In the genomic region with DNA sequence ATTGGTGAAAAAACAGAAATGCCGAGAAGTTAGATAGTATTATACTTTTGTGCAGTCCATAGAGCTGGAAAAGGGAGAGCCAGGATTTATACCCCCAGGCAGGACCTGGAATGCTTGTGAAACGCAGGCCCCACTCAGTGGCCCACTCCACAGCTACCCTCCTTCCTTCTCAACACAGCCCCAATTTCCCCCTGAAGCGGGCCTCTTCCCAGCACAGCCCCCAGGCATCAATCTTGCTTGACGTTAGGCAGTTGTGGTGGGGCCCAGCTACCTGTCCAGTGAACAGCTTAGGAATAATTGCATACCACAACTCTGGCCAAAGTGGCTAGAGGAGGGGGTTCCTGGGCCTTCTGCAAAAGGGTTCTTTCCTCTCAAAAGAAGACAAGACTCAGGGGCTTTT, we compare ENCODE assay signal across 29 cellular contexts.
"Had no signal": no experiment of that assay in that cellular context is flagged by ENCODE, and none has a peak within 500 bp of the region (broad histone marks: within the 10 kb centered on the region; RNA-seq: fewer than 3 reads in every experiment).

No MANE protein-coding gene starts in this region.

- H3K4me1 Mint-ChIP-seq: activated CD4-positive, alpha-beta T cell treated with anti-CD3 and anti-CD28 coated beads for 36 hours had no signal

- H3K9me3 ChIP-seq: esophagus muscularis mucosa, gastrocnemius medialis had no signal

- H3K27me3 ChIP-seq: brain microvascular endothelial cell, esophagus muscularis mucosa, foreskin keratinocyte, gastrocnemius medialis had no signal

- H3K4me3 Mint-ChIP-seq: activated CD4-positive, alpha-beta memory T cell treated with anti-CD3 and anti-CD28 coated beads for 36 hours; activated CD4-positive, alpha-beta T cell treated with anti-CD3 and anti-CD28 coated beads for 36 hours; activated CD4-positive, alpha-beta T cell treated with anti-CD3 and anti-CD28 coated beads, Interleukin-2, amount 10 ng/mL, durations not matched to agents 24 days and 14 days; activated CD8-positive, alpha-beta memory T cell treated with anti-CD3 and anti-CD28 coated beads, Interleukin-2, amount 10 ng/mL, durations not matched to agents 7 days and 5 days; activated CD8-positive, alpha-beta T cell treated with anti-CD3 and anti-CD28 coated beads, Interleukin-2, amount 10 ng/mL, durations not matched to agents 7 days and 5 days; activated naive CD8-positive, alpha-beta T cell; activated T-cell treated with anti-CD3 and anti-CD28 coated beads, Interleukin-2, amount 50 U/mL, for 24 hours; activated T-cell treated with anti-CD3 and anti-CD28 coated beads, Interleukin-2, amount 50 U/mL, for 72 hours; effector memory CD8-positive, alpha-beta T cell had no signal

- H3K27ac Mint-ChIP-seq: activated CD4-positive, alpha-beta memory T cell treated with anti-CD3 and anti-CD28 coated beads for 36 hours; activated CD4-positive, alpha-beta T cell treated with anti-CD3 and anti-CD28 coated beads for 36 hours; activated CD4-positive, alpha-beta T cell treated with anti-CD3 and anti-CD28 coated beads, Interleukin-2, amount 10 ng/mL, durations not matched to agents 24 days and 14 days; activated CD8-positive, alpha-beta memory T cell treated with anti-CD3 and anti-CD28 coated beads, Interleukin-2, amount 10 ng/mL, durations not matched to agents 7 days and 5 days; activated CD8-positive, alpha-beta T cell treated with anti-CD3 and anti-CD28 coated beads, Interleukin-2, amount 10 ng/mL, durations not matched to agents 7 days and 5 days; activated naive CD8-positive, alpha-beta T cell; activated T-cell treated with anti-CD3 and anti-CD28 coated beads, Interleukin-2, amount 50 U/mL, for 24 hours; activated T-cell treated with anti-CD3 and anti-CD28 coated beads, Interleukin-2, amount 50 U/mL, for 72 hours; effector memory CD8-positive, alpha-beta T cell had no signal

- DNase-seq: activated CD4-positive, alpha-beta memory T cell treated with anti-CD3 and anti-CD28 coated beads for 36 hours; activated CD4-positive, alpha-beta T cell treated with anti-CD3 and anti-CD28 coated beads for 36 hours; activated CD4-positive, alpha-beta T cell treated with anti-CD3 and anti-CD28 coated beads, Interleukin-2, amount 10 ng/mL, durations not matched to agents 24 days and 14 days; activated CD4-positive, CD25-positive, alpha-beta regulatory T cell; activated CD4-positive, CD25-positive, alpha-beta regulatory T cell treated with anti-CD3 and anti-CD28 coated beads, Interleukin-2, amount 50 U/mL, for 72 hours; activated CD8-positive, alpha-beta memory T cell treated with anti-CD3 and anti-CD28 coated beads, Interleukin-2, amount 10 ng/mL, durations not matched to agents 7 days and 5 days; activated CD8-positive, alpha-beta memory T cell treated with anti-CD3 and anti-CD28 coated beads, Interleukin-2, amount 50 U/mL, for 4 hours; activated CD8-positive, alpha-beta T cell treated with anti-CD3 and anti-CD28 coated beads, Interleukin-2, amount 10 ng/mL, durations not matched to agents 7 days and 5 days; activated effector memory CD4-positive, alpha-beta T cell treated with Interleukin-2 at 50 U/mL for 16 hours; activated gamma-delta T cell treated with Interleukin-2 at 50 U/mL for 16 hours; activated naive CD4-positive, alpha-beta T cell treated with anti-CD3 and anti-CD28 coated beads, Interleukin-2, amount 50 U/mL, for 16 hours; activated naive CD4-positive, alpha-beta T cell treated with Interleukin-2 at 50 U/mL for 16 hours; activated T-cell treated with anti-CD3 and anti-CD28 coated beads, Interleukin-2, amount 50 U/mL, for 24 hours; activated T-cell treated with anti-CD3 and anti-CD28 coated beads, Interleukin-2, amount 50 U/mL, for 72 hours; amniotic stem cell; anterior cingulate cortex; brain microvascular endothelial cell; caudate nucleus; cortex of kidney; dermis blood vessel endothelial cell; effector CD4-positive, alpha-beta T cell; effector memory CD8-positive, alpha-beta T cell; erythroblast; foreskin keratinocyte; gastrocnemius medialis; glutamatergic neuron; T-helper 2 cell had no signal

- H3K36me3 Mint-ChIP-seq: activated CD4-positive, alpha-beta memory T cell treated with anti-CD3 and anti-CD28 coated beads for 36 hours; activated CD8-positive, alpha-beta memory T cell treated with anti-CD3 and anti-CD28 coated beads, Interleukin-2, amount 10 ng/mL, durations not matched to agents 7 days and 5 days had no signal

- ATAC-seq: activated CD4-positive, alpha-beta T cell treated with anti-CD3 and anti-CD28 coated beads for 36 hours; activated CD8-positive, alpha-beta memory T cell treated with anti-CD3 and anti-CD28 coated beads, Interleukin-2, amount 10 ng/mL, durations not matched to agents 7 days and 5 days; activated CD8-positive, alpha-beta T cell treated with anti-CD3 and anti-CD28 coated beads, Interleukin-2, amount 10 ng/mL, durations not matched to agents 7 days and 5 days; activated T-cell treated with anti-CD3 and anti-CD28 coated beads, Interleukin-2, amount 50 U/mL, for 72 hours; effector memory CD8-positive, alpha-beta T cell; foreskin keratinocyte; gastrocnemius medialis had no signal

- H3K9me3 Mint-ChIP-seq: activated CD4-positive, alpha-beta memory T cell treated with anti-CD3 and anti-CD28 coated beads for 36 hours; activated CD4-positive, alpha-beta T cell treated with anti-CD3 and anti-CD28 coated beads, Interleukin-2, amount 10 ng/mL, durations not matched to agents 24 days and 14 days; activated T-cell treated with anti-CD3 and anti-CD28 coated beads, Interleukin-2, amount 50 U/mL, for 24 hours; activated T-cell treated with anti-CD3 and anti-CD28 coated beads, Interleukin-2, amount 50 U/mL, for 72 hours; effector memory CD8-positive, alpha-beta T cell had no signal

- H3K27ac ChIP-seq: brain microvascular endothelial cell, esophagus muscularis mucosa, foreskin keratinocyte, gastrocnemius medialis had no signal

- H3K27me3 Mint-ChIP-seq: activated CD4-positive, alpha-beta memory T cell treated with anti-CD3 and anti-CD28 coated beads for 36 hours; activated CD4-positive, alpha-beta T cell treated with anti-CD3 and anti-CD28 coated beads for 36 hours; activated CD4-positive, alpha-beta T cell treated with anti-CD3 and anti-CD28 coated beads, Interleukin-2, amount 10 ng/mL, durations not matched to agents 24 days and 14 days; activated CD8-positive, alpha-beta memory T cell treated with anti-CD3 and anti-CD28 coated beads, Interleukin-2, amount 10 ng/mL, durations not matched to agents 7 days and 5 days; activated naive CD8-positive, alpha-beta T cell; activated T-cell treated with anti-CD3 and anti-CD28 coated beads, Interleukin-2, amount 50 U/mL, for 24 hours; effector memory CD8-positive, alpha-beta T cell had no signal
